ENCODE assay signal across 13 cellular contexts in genomic region chr21:16192900-16193299, GRCh38.
DNase-seq lines count a peak whose midpoint lies in the region; ATAC-seq and TF ChIP-seq lines count a peak whose summit lies in the region.
"Had no signal": no experiment of that assay in that cellular context is flagged by ENCODE, and none has a peak within 500 bp of the region (broad histone marks: within the 10 kb centered on the region; RNA-seq: fewer than 3 reads in every experiment).

No MANE protein-coding gene starts in this region.

- no peak for TF ChIP-seq POLR2A in GM18505 (IDR thresholded peaks at IDR 0.05; ENCODE audit: borderline replicate concordance, extremely low read depth, insufficient read depth, insufficient read length)

- peak overlapping the region; percentile 45 for H3K27ac Mint-ChIP-seq in nephron progenitor cell
- H3K27ac Mint-ChIP-seq: dendritic cell treated with granulocyte-macrophage colony-stimulating factor and Interleukin-4, amounts not matched to agents 40 ng/mL and 50 ng/mL, for 4 days; natural killer cell treated with Interleukin-12 subunit alpha and Interleukin-12 subunit beta and Interleukin-15 and Interleukin-18, amount 100 ng/mL, for 72 hours had no signal

- no peak overlapping the region for H3K4me3 Mint-ChIP-seq in nephron progenitor cell
- H3K4me3 Mint-ChIP-seq: dendritic cell treated with granulocyte-macrophage colony-stimulating factor and Interleukin-4, amounts not matched to agents 40 ng/mL and 50 ng/mL, for 4 days; natural killer cell treated with Interleukin-12 subunit alpha and Interleukin-12 subunit beta and Interleukin-15 and Interleukin-18, amount 100 ng/mL, for 72 hours had no signal

- H3K36me3 Mint-ChIP-seq in nephron progenitor cell (ENCODE audit: low read depth), result peaks cover 6% of the 10 kb centered on the region
- H3K36me3 Mint-ChIP-seq: natural killer cell treated with Interleukin-12 subunit alpha and Interleukin-12 subunit beta and Interleukin-15 and Interleukin-18, amount 100 ng/mL, for 72 hours had no signal

- no peaks in the 10 kb centered on the region for H3K27me3 Mint-ChIP-seq in nephron progenitor cell (ENCODE audit: low read depth, poor library complexity)
- H3K27me3 Mint-ChIP-seq: dendritic cell treated with granulocyte-macrophage colony-stimulating factor and Interleukin-4, amounts not matched to agents 40 ng/mL and 50 ng/mL, for 4 days; natural killer cell treated with Interleukin-12 subunit alpha and Interleukin-12 subunit beta and Interleukin-15 and Interleukin-18, amount 100 ng/mL, for 72 hours had no signal

- H3K27ac ChIP-seq in epithelial cell of prostate, result peak overlapping the region; percentile 89

- DNase-seq in EL (peak; percentile 47), NCI-H226 (peak; percentile 24), epithelial cell of prostate (ENCODE audit: low read depth, low spot score) (peak; percentile 59), nephron progenitor cell (no peak), iPS-NIHi7 (ENCODE audit: extremely low spot score) (no peak), DMS 273 treated with DMSO at 0.1 percent for 48 hours (lab: John Stamatoyannopoulos, UW) (no peak), NCI-H2196 treated with DMSO at 0.1 percent for 48 hours (lab: John Stamatoyannopoulos, UW; ENCODE audit: unreplicated experiment) (no peak)
- DNase-seq: activated CD4-positive, CD25-positive, alpha-beta regulatory T cell treated with anti-CD3 and anti-CD28 coated beads, Interleukin-2, amount 50 U/mL, for 72 hours; stimulated activated naive CD4-positive, alpha-beta T cell treated with Interleukin-2 at 50 U/mL for 16 hours; T-helper 1 cell had no signal

- peaks cover 65% of the 10 kb centered on the region for H3K4me1 Mint-ChIP-seq in nephron progenitor cell

- ATAC-seq in GM18505 (IDR thresholded peaks at IDR 0.05; ENCODE audit: unreplicated experiment), result no peak
- ATAC-seq: natural killer cell treated with Interleukin-12 subunit alpha and Interleukin-12 subunit beta and Interleukin-15 and Interleukin-18, amount 100 ng/mL, for 72 hours had no signal

- TF ChIP-seq CTCF in nephron progenitor cell (IDR thresholded peaks at IDR 0.05), result no peak

- H3K9me3 Mint-ChIP-seq in nephron progenitor cell, result peaks cover 11% of the 10 kb centered on the region
- H3K9me3 Mint-ChIP-seq: dendritic cell treated with granulocyte-macrophage colony-stimulating factor and Interleukin-4, amounts not matched to agents 40 ng/mL and 50 ng/mL, for 4 days had no signal

Comparison
In these comparisons a context has a peak if more than half of its experiments do, and no peak if none do; other contexts are left out.
1. DNase-seq: peak in EL (single experiment), NCI-H226 (single experiment) and epithelial cell of prostate (single experiment); none in nephron progenitor cell (single experiment), iPS-NIHi7 (single experiment), DMS 273 treated with DMSO at 0.1 percent for 48 hours (single experiment) and NCI-H2196 treated with DMSO at 0.1 percent for 48 hours (single experiment).